In genomic region chr2:35343135-35343534, GRCh38 we compare ENCODE assay signal across 12 cellular contexts.
DNase-seq lines count a peak whose midpoint lies in the region; ATAC-seq, FAIRE-seq and TF ChIP-seq lines count a peak whose summit lies in the region.
"Had no signal": no experiment of that assay in that cellular context is flagged by ENCODE, and none has a peak within 500 bp of the region (broad histone marks: within the 10 kb centered on the region; RNA-seq: fewer than 3 reads in every experiment).

No MANE protein-coding gene starts in this region.

- H3K4me2 ChIP-seq in SU-DHL-6 (ENCODE audit: low read depth, low read length, poor library complexity, severe bottlenecking): no peak overlapping the region

- DNase-seq in GM10266 (ENCODE audit: extremely low spot score) (no peak), HT-29 (ENCODE audit: low spot score) (peak; percentile 9), iPS-NIHi7 (ENCODE audit: extremely low spot score) (peak; percentile 15), heart left ventricle (no peak), RCC 7860 (ENCODE audit: low spot score) (no peak)
- no peak for DNase-seq in activated naive CD4-positive, alpha-beta T cell treated with anti-CD3 and anti-CD28 coated beads, Interleukin-2, amount 10 ng/mL, durations not matched to agents 7 days and 5 days
- DNase-seq: activated CD8-positive, alpha-beta memory T cell treated with anti-CD3 and anti-CD28 coated beads, Interleukin-2, amount 10 ng/mL, durations not matched to agents 7 days and 5 days; COR-L47; KG1; T1000 had no signal

- H3K9me3 Mint-ChIP-seq in activated naive CD4-positive, alpha-beta T cell treated with anti-CD3 and anti-CD28 coated beads, Interleukin-2, amount 10 ng/mL, durations not matched to agents 7 days and 5 days: no peaks in the 10 kb centered on the region

- no peak overlapping the region for H3K27ac Mint-ChIP-seq in activated naive CD4-positive, alpha-beta T cell treated with anti-CD3 and anti-CD28 coated beads, Interleukin-2, amount 10 ng/mL, durations not matched to agents 7 days and 5 days
- H3K27ac Mint-ChIP-seq: activated CD8-positive, alpha-beta memory T cell treated with anti-CD3 and anti-CD28 coated beads, Interleukin-2, amount 10 ng/mL, durations not matched to agents 7 days and 5 days; activated naive CD8-positive, alpha-beta T cell had no signal

- no peak for TF ChIP-seq POLR2A in heart left ventricle (IDR thresholded peaks at IDR 0.05)

- CTCF ChIA-PET in activated naive CD4-positive, alpha-beta T cell treated with anti-CD3 and anti-CD28 coated beads, Interleukin-2, amount 10 ng/mL, durations not matched to agents 7 days and 5 days (lab: Charles Lee): no interaction called here

- H3K36me3 Mint-ChIP-seq in activated naive CD4-positive, alpha-beta T cell treated with anti-CD3 and anti-CD28 coated beads, Interleukin-2, amount 10 ng/mL, durations not matched to agents 7 days and 5 days: no peaks in the 10 kb centered on the region
- H3K36me3 Mint-ChIP-seq: activated CD8-positive, alpha-beta memory T cell treated with anti-CD3 and anti-CD28 coated beads, Interleukin-2, amount 10 ng/mL, durations not matched to agents 7 days and 5 days; activated naive CD8-positive, alpha-beta T cell had no signal

- H3K4me3 ChIP-seq in SU-DHL-6 (ENCODE audit: insufficient read depth, low read length, poor library complexity, severe bottlenecking) (no peak overlapping the region), heart left ventricle (no peak overlapping the region)

- no peaks in the 10 kb centered on the region for H3K4me1 ChIP-seq in heart left ventricle

- H3K9me3 ChIP-seq in SU-DHL-6 (ENCODE audit: insufficient read depth, low read length): no peaks in the 10 kb centered on the region
- peaks cover 0 to 18% (median 0%) of the 10 kb centered on the region in 12 donors for H3K9me3 ChIP-seq in heart left ventricle

- no peaks in the 10 kb centered on the region for H3K36me3 ChIP-seq in SU-DHL-6 (ENCODE audit: low read length)
- no peaks in the 10 kb centered on the region for H3K36me3 ChIP-seq in heart left ventricle

- H3K4me1 Mint-ChIP-seq in activated naive CD4-positive, alpha-beta T cell treated with anti-CD3 and anti-CD28 coated beads, Interleukin-2, amount 10 ng/mL, durations not matched to agents 7 days and 5 days: no peaks in the 10 kb centered on the region
- H3K4me1 Mint-ChIP-seq: activated CD8-positive, alpha-beta memory T cell treated with anti-CD3 and anti-CD28 coated beads, Interleukin-2, amount 10 ng/mL, durations not matched to agents 7 days and 5 days had no signal

- H3K27ac ChIP-seq in SU-DHL-6 (ENCODE audit: low read depth, low read length): no peak overlapping the region
- H3K27ac ChIP-seq in heart left ventricle: no peak overlapping the region

- no peak overlapping the region for H3K9ac ChIP-seq in SU-DHL-6 (ENCODE audit: low read length)

- TF ChIP-seq CTCF in GM10266 (IDR thresholded peaks at IDR 0.05; ENCODE audit: control insufficient read depth, insufficient read depth, low read depth, missing control alignments) (peak; percentile 26), SU-DHL-6 (IDR thresholded peaks at IDR 0.05; ENCODE audit: insufficient read depth, low read length, poor library complexity, severe bottlenecking) (peak; percentile 39), heart left ventricle (IDR thresholded peaks at IDR 0.05) (no peak)

- H2AFZ ChIP-seq in SU-DHL-6 (ENCODE audit: low read depth, low read length, severe bottlenecking): no peak overlapping the region

- FAIRE-seq in RCC 7860 (lab: Jason Lieb, UNC): no peak

- no peak for ATAC-seq in heart left ventricle
- ATAC-seq: activated CD8-positive, alpha-beta memory T cell treated with anti-CD3 and anti-CD28 coated beads, Interleukin-2, amount 10 ng/mL, durations not matched to agents 7 days and 5 days had no signal

- no peaks in the 10 kb centered on the region for H3F3A ChIP-seq in SU-DHL-6 (ENCODE audit: insufficient read depth)

- H3K9me2 ChIP-seq in SU-DHL-6 (replicated peaks; ENCODE audit: insufficient read depth, low read length): no peaks in the 10 kb centered on the region

- WGBS in heart left ventricle, 4 donors: 61 to 67% (median 62%) methylated on average over 4 of the region's 4 CpGs

- H3K79me2 ChIP-seq in SU-DHL-6 (ENCODE audit: insufficient read depth, low read length): no peaks in the 10 kb centered on the region

- no peak overlapping the region for H3K4me3 Mint-ChIP-seq in activated naive CD4-positive, alpha-beta T cell treated with anti-CD3 and anti-CD28 coated beads, Interleukin-2, amount 10 ng/mL, durations not matched to agents 7 days and 5 days
- H3K4me3 Mint-ChIP-seq: activated CD8-positive, alpha-beta memory T cell treated with anti-CD3 and anti-CD28 coated beads, Interleukin-2, amount 10 ng/mL, durations not matched to agents 7 days and 5 days; activated naive CD8-positive, alpha-beta T cell had no signal

- no peaks in the 10 kb centered on the region for H4K20me1 ChIP-seq in SU-DHL-6 (ENCODE audit: low read depth, low read length)

- H3K27me3 ChIP-seq in SU-DHL-6 (ENCODE audit: low read length): no peaks in the 10 kb centered on the region
- H3K27me3 ChIP-seq in heart left ventricle: no peaks in the 10 kb centered on the region

- intact Hi-C loops in heart left ventricle (cut with DNase I): no loop called here

- no peaks in the 10 kb centered on the region for H3K27me3 Mint-ChIP-seq in activated naive CD4-positive, alpha-beta T cell treated with anti-CD3 and anti-CD28 coated beads, Interleukin-2, amount 10 ng/mL, durations not matched to agents 7 days and 5 days
- H3K27me3 Mint-ChIP-seq: activated CD8-positive, alpha-beta memory T cell treated with anti-CD3 and anti-CD28 coated beads, Interleukin-2, amount 10 ng/mL, durations not matched to agents 7 days and 5 days; activated naive CD8-positive, alpha-beta T cell had no signal

Comparison
In these comparisons a context has a peak if more than half of its experiments do, and no peak if none do; other contexts are left out.
1. DNase-seq: peak in HT-29 (single experiment) and iPS-NIHi7 (single experiment); none in GM10266 (single experiment), activated naive CD4-positive, alpha-beta T cell treated with anti-CD3 and anti-CD28 coated beads, Interleukin-2, amount 10 ng/mL, durations not matched to agents 7 days and 5 days (single experiment), heart left ventricle (0 of 5) and RCC 7860 (single experiment).
2. CTCF ChIP-seq: peak in GM10266 (single experiment) and SU-DHL-6 (single experiment); none in heart left ventricle (0 of 12).